Comparison of ENCODE assay signal across 12 cellular contexts in genomic region chr10:132845780-132846595, GRCh38.
"Had no signal": no experiment of that assay in that cellular context is flagged by ENCODE, and none has a peak within 500 bp of the region (broad histone marks: within the 10 kb centered on the region; RNA-seq: fewer than 3 reads in every experiment).

No MANE protein-coding gene starts in this region.

- H3K27ac Mint-ChIP-seq: activated CD4-positive, alpha-beta memory T cell treated with anti-CD3 and anti-CD28 coated beads for 36 hours; activated naive CD4-positive, alpha-beta T cell treated with anti-CD3 and anti-CD28 coated beads, Interleukin-2, amount 10 ng/mL, durations not matched to agents 7 days and 5 days; activated T-helper 17 cell treated with anti-CD3 and anti-CD28 coated beads, Interleukin-2, amount 50 U/mL, for 72 hours; naive B cell had no signal

- H3K4me3 ChIP-seq: body of pancreas, right atrium auricular region, SJSA1, tibial artery had no signal

- DNase-seq: activated CD4-positive, alpha-beta memory T cell treated with anti-CD3 and anti-CD28 coated beads for 36 hours; activated naive CD4-positive, alpha-beta T cell treated with anti-CD3 and anti-CD28 coated beads, Interleukin-2, amount 10 ng/mL, durations not matched to agents 7 days and 5 days; body of pancreas; naive B cell; small intestine; T-helper 9 cell had no signal

- H3K27me3 ChIP-seq: right atrium auricular region had no signal

- H3K36me3 ChIP-seq: right atrium auricular region, SJSA1, tibial artery had no signal

- H3K4me3 Mint-ChIP-seq: activated CD4-positive, alpha-beta memory T cell treated with anti-CD3 and anti-CD28 coated beads for 36 hours; activated naive CD4-positive, alpha-beta T cell treated with anti-CD3 and anti-CD28 coated beads, Interleukin-2, amount 10 ng/mL, durations not matched to agents 7 days and 5 days; activated T-helper 17 cell treated with anti-CD3 and anti-CD28 coated beads, Interleukin-2, amount 50 U/mL, for 72 hours; central memory CD8-positive, alpha-beta T cell; naive B cell had no signal

- H3K4me1 ChIP-seq: right atrium auricular region, SJSA1 had no signal

- ATAC-seq: activated T-helper 17 cell treated with anti-CD3 and anti-CD28 coated beads, Interleukin-2, amount 50 U/mL, for 72 hours; body of pancreas; esophagus mucosa had no signal

- H3K36me3 Mint-ChIP-seq: activated naive CD4-positive, alpha-beta T cell treated with anti-CD3 and anti-CD28 coated beads, Interleukin-2, amount 10 ng/mL, durations not matched to agents 7 days and 5 days had no signal

- H3K27ac ChIP-seq: body of pancreas, right atrium auricular region, SJSA1, tibial artery had no signal
